In the genomic region with DNA sequence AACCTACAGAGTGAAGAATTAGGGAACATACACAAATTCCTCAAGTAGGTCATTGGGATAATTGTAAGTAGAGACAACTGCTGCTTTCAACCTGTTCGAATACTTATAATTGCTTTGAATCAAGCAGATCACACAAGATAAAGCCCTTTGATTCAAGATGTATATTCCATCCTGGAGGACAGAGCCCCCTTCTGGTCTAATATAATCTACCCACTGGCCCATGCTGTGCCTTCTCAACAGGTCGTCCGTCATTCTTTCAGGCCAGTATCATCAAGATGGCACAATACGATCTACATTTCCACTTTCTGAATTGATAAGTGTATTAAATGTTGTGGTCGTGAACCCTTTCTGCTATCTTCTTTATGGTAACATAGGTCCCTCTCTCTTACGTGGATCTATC, we compare ENCODE assay signal across 1 cellular context.
TF ChIP-seq lines count a peak whose summit lies in the region.

No MANE protein-coding gene starts in this region.

TF ChIP-seq in GM23338, 12 proteins besides CTCF, POLR2A, EP300 and RAD21 (continued from another document):
- TF ChIP-seq, protein P1, sequence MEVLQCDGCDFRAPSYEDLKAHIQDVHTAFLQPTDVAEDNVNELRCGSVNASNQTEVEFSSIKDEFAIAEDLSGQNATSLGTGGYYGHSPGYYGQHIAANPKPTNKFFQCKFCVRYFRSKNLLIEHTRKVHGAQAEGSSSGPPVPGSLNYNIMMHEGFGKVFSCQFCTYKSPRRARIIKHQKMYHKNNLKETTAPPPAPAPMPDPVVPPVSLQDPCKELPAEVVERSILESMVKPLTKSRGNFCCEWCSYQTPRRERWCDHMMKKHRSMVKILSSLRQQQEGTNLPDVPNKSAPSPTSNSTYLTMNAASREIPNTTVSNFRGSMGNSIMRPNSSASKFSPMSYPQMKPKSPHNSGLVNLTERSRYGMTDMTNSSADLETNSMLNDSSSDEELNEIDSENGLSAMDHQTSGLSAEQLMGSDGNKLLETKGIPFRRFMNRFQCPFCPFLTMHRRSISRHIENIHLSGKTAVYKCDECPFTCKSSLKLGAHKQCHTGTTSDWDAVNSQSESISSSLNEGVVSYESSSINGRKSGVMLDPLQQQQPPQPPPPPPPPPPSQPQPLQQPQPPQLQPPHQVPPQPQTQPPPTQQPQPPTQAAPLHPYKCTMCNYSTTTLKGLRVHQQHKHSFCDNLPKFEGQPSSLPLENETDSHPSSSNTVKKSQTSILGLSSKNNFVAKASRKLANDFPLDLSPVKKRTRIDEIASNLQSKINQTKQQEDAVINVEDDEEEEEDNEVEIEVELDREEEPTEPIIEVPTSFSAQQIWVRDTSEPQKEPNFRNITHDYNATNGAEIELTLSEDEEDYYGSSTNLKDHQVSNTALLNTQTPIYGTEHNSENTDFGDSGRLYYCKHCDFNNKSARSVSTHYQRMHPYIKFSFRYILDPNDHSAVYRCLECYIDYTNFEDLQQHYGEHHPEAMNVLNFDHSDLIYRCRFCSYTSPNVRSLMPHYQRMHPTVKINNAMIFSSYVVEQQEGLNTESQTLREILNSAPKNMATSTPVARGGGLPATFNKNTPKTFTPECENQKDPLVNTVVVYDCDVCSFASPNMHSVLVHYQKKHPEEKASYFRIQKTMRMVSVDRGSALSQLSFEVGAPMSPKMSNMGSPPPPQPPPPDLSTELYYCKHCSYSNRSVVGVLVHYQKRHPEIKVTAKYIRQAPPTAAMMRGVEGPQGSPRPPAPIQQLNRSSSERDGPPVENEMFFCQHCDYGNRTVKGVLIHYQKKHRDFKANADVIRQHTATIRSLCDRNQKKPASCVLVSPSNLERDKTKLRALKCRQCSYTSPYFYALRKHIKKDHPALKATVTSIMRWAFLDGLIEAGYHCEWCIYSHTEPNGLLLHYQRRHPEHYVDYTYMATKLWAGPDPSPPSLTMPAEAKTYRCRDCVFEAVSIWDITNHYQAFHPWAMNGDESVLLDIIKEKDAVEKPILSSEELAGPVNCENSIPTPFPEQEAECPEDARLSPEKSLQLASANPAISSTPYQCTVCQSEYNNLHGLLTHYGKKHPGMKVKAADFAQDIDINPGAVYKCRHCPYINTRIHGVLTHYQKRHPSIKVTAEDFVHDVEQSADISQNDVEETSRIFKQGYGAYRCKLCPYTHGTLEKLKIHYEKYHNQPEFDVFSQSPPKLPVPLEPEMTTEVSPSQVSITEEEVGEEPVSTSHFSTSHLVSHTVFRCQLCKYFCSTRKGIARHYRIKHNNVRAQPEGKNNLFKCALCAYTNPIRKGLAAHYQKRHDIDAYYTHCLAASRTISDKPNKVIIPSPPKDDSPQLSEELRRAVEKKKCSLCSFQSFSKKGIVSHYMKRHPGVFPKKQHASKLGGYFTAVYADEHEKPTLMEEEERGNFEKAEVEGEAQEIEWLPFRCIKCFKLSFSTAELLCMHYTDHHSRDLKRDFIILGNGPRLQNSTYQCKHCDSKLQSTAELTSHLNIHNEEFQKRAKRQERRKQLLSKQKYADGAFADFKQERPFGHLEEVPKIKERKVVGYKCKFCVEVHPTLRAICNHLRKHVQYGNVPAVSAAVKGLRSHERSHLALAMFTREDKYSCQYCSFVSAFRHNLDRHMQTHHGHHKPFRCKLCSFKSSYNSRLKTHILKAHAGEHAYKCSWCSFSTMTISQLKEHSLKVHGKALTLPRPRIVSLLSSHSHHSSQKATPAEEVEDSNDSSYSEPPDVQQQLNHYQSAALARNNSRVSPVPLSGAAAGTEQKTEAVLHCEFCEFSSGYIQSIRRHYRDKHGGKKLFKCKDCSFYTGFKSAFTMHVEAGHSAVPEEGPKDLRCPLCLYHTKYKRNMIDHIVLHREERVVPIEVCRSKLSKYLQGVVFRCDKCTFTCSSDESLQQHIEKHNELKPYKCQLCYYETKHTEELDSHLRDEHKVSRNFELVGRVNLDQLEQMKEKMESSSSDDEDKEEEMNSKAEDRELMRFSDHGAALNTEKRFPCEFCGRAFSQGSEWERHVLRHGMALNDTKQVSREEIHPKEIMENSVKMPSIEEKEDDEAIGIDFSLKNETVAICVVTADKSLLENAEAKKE (CRISPR knock-in tag; IDR thresholded peaks at IDR 0.05), result no peak
- TF ChIP-seq NANOG (IDR thresholded peaks at IDR 0.05; ENCODE audit: borderline replicate concordance), result no peak
- no peak for TF ChIP-seq ZNF331 (CRISPR knock-in tag; IDR thresholded peaks at IDR 0.05; ENCODE audit: low read depth)
- TF ChIP-seq EZH2 (IDR thresholded peaks at IDR 0.05; ENCODE audit: low read depth, unreplicated experiment), result no peak
- no peak for TF ChIP-seq EZH2phosphoT487 (IDR thresholded peaks at IDR 0.05; ENCODE audit: unreplicated experiment)
- TF ChIP-seq, protein P2, sequence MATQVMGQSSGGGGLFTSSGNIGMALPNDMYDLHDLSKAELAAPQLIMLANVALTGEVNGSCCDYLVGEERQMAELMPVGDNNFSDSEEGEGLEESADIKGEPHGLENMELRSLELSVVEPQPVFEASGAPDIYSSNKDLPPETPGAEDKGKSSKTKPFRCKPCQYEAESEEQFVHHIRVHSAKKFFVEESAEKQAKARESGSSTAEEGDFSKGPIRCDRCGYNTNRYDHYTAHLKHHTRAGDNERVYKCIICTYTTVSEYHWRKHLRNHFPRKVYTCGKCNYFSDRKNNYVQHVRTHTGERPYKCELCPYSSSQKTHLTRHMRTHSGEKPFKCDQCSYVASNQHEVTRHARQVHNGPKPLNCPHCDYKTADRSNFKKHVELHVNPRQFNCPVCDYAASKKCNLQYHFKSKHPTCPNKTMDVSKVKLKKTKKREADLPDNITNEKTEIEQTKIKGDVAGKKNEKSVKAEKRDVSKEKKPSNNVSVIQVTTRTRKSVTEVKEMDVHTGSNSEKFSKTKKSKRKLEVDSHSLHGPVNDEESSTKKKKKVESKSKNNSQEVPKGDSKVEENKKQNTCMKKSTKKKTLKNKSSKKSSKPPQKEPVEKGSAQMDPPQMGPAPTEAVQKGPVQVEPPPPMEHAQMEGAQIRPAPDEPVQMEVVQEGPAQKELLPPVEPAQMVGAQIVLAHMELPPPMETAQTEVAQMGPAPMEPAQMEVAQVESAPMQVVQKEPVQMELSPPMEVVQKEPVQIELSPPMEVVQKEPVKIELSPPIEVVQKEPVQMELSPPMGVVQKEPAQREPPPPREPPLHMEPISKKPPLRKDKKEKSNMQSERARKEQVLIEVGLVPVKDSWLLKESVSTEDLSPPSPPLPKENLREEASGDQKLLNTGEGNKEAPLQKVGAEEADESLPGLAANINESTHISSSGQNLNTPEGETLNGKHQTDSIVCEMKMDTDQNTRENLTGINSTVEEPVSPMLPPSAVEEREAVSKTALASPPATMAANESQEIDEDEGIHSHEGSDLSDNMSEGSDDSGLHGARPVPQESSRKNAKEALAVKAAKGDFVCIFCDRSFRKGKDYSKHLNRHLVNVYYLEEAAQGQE (IDR thresholded peaks at IDR 0.05; ENCODE audit: unreplicated experiment), result no peak
- no peak for TF ChIP-seq STAT1 (IDR thresholded peaks at IDR 0.05; ENCODE audit: unreplicated experiment)
- TF ChIP-seq JUNB (IDR thresholded peaks at IDR 0.05; ENCODE audit: unreplicated experiment), result no peak
- no peak for TF ChIP-seq POLR2AphosphoS5 (IDR thresholded peaks at IDR 0.05; ENCODE audit: low read depth)
- TF ChIP-seq ZNF114 (CRISPR knock-in tag; IDR thresholded peaks at IDR 0.05), result no peak
- TF ChIP-seq, protein P3, sequence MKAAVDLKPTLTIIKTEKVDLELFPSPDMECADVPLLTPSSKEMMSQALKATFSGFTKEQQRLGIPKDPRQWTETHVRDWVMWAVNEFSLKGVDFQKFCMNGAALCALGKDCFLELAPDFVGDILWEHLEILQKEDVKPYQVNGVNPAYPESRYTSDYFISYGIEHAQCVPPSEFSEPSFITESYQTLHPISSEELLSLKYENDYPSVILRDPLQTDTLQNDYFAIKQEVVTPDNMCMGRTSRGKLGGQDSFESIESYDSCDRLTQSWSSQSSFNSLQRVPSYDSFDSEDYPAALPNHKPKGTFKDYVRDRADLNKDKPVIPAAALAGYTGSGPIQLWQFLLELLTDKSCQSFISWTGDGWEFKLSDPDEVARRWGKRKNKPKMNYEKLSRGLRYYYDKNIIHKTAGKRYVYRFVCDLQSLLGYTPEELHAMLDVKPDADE (IDR thresholded peaks at IDR 0.05), result no peak
